In the genomic region with DNA sequence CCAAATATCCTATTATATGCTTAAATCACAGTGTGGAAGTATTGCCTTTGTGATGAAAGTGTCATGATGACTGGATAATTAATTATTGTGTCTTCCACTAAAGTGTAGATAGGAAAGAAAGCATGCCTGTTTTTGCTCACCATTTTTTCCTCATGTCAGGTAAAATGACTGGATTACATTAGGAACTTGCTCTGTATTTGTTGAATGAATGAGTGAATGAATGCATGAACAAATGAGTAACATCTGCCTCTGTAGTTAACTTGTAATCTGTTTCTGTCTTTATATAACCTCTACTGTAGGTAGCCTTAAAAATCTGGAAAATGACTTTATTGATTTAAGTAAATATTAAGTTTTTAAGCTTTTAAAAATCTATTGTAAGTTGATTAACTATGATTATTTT, we compare ENCODE assay signal across 24 cellular contexts. TPM values are rescaled to one million over a fixed set of nuclear protein-coding genes. Genes with fewer than 3 reads are reported as not detected.
DNase-seq lines count a peak whose midpoint lies in the region; ATAC-seq and TF ChIP-seq lines count a peak whose summit lies in the region.
"Had no signal": no experiment of that assay in that cellular context is flagged by ENCODE, and none has a peak within 500 bp of the region (broad histone marks: within the 10 kb centered on the region; RNA-seq: fewer than 3 reads in every experiment).

No MANE protein-coding gene starts in this region.

- no peaks in the 10 kb centered on the region for H3K9me2 ChIP-seq in Loucy (replicated peaks; ENCODE audit: low read depth, low read length)

- H3K9me3 Mint-ChIP-seq in activated T-cell treated with anti-CD3 and anti-CD28 coated beads, Interleukin-2, amount 50 U/mL, for 24 hours, result peaks cover 7% of the 10 kb centered on the region
- H3K9me3 Mint-ChIP-seq in activated naive CD4-positive, alpha-beta T cell treated with anti-CD3 and anti-CD28 coated beads, Interleukin-2, amount 50 U/mL, for 72 hours, result peaks cover 15 to 23% of the 10 kb centered on the region in 2 donors

- no peaks in the 10 kb centered on the region for H4K20me1 ChIP-seq in Loucy (ENCODE audit: insufficient read depth, low read length, poor library complexity, severe bottlenecking)

- ATAC-seq in activated naive CD4-positive, alpha-beta T cell treated with anti-CD3 and anti-CD28 coated beads, Interleukin-2, amount 50 U/mL, for 72 hours, result no peak
- ATAC-seq in HG02852 (IDR thresholded peaks at IDR 0.05; ENCODE audit: unreplicated experiment), result no peak
- ATAC-seq: Panc1 had no signal

- H3K27ac ChIP-seq in spleen (peak overlapping the region in 7 of 8 donors; percentile 10 to 95 (median 90)), esophagus muscularis mucosa (replicated peaks in 1 of 4) (no peak overlapping the region)
- H3K27ac ChIP-seq: ascending aorta, SK-N-MC, testis had no signal

- peaks cover 68% of the 10 kb centered on the region for H3K4me1 Mint-ChIP-seq in activated T-cell treated with anti-CD3 and anti-CD28 coated beads, Interleukin-2, amount 50 U/mL, for 24 hours (ENCODE audit: low read depth)
- H3K4me1 Mint-ChIP-seq: mesothelial cell of epicardium had no signal

- TF ChIP-seq CTCF in Loucy (conservative IDR thresholded peaks at IDR 0.05; ENCODE audit: low read length) (no peak), spleen (IDR thresholded peaks at IDR 0.05 in 8 of 11, conservative IDR thresholded peaks at IDR 0.05 in 3 of 11) (no peak), esophagus muscularis mucosa (IDR thresholded peaks at IDR 0.05) (no peak)

- peaks cover 89% of the 10 kb centered on the region for H3K79me2 ChIP-seq in Loucy (ENCODE audit: insufficient read depth, low read length)

- H3K4me3 Mint-ChIP-seq in activated T-cell treated with anti-CD3 and anti-CD28 coated beads, Interleukin-2, amount 50 U/mL, for 24 hours, result no peak overlapping the region
- H3K4me3 Mint-ChIP-seq: mesothelial cell of epicardium had no signal

- peak overlapping the region; percentile 96 for H3K27ac Mint-ChIP-seq in activated T-cell treated with anti-CD3 and anti-CD28 coated beads, Interleukin-2, amount 50 U/mL, for 24 hours
- H3K27ac Mint-ChIP-seq in activated naive CD4-positive, alpha-beta T cell treated with anti-CD3 and anti-CD28 coated beads, Interleukin-2, amount 50 U/mL, for 72 hours, result peak overlapping the region; percentile 94 to 100
- H3K27ac Mint-ChIP-seq: mesothelial cell of epicardium had no signal

- peaks cover 30% of the 10 kb centered on the region for H3K36me3 Mint-ChIP-seq in activated T-cell treated with anti-CD3 and anti-CD28 coated beads, Interleukin-2, amount 50 U/mL, for 24 hours (ENCODE audit: low read depth)
- peaks cover 26 to 37% of the 10 kb centered on the region in 2 donors for H3K36me3 Mint-ChIP-seq in activated naive CD4-positive, alpha-beta T cell treated with anti-CD3 and anti-CD28 coated beads, Interleukin-2, amount 50 U/mL, for 72 hours
- H3K36me3 Mint-ChIP-seq: mesothelial cell of epicardium had no signal

- H3K36me3 ChIP-seq in Loucy (ENCODE audit: insufficient read depth, low read length), result peaks cover 2% of the 10 kb centered on the region; the same call in 1 of the 2 replicates
- no peaks in the 10 kb centered on the region for H3K36me3 ChIP-seq in spleen
- no peaks in the 10 kb centered on the region for H3K36me3 ChIP-seq in esophagus muscularis mucosa
- H3K36me3 ChIP-seq: ascending aorta had no signal

- peaks cover 13% of the 10 kb centered on the region; the same call in 1 of the 2 replicates for H3F3A ChIP-seq in Loucy (ENCODE audit: low read depth)

- no peak for TF ChIP-seq POLR2A in spleen (IDR thresholded peaks at IDR 0.05)
- TF ChIP-seq POLR2A in esophagus muscularis mucosa (IDR thresholded peaks at IDR 0.05; ENCODE audit: low read depth), result no peak

- intact Hi-C loops in spleen (cut with DNase I; ENCODE audit: low total_unique reads) (no loop called here), esophagus muscularis mucosa (cut with DNase I) (no loop called here)

- no peaks in the 10 kb centered on the region for H3K9me3 ChIP-seq in Loucy (ENCODE audit: insufficient read depth, low read depth, low read length)
- H3K9me3 ChIP-seq in spleen, result no peaks in the 10 kb centered on the region
- no peaks in the 10 kb centered on the region for H3K9me3 ChIP-seq in esophagus muscularis mucosa
- H3K9me3 ChIP-seq: ascending aorta, testis had no signal

- TF ChIP-seq EP300 in esophagus muscularis mucosa (IDR thresholded peaks at IDR 0.05), result no peak

- peak overlapping the region; percentile 95 for H3K4me2 ChIP-seq in Loucy (ENCODE audit: low read depth, low read length, poor library complexity, severe bottlenecking)
- H3K4me2 ChIP-seq: smooth muscle cell had no signal

- H3K27me3 Mint-ChIP-seq in activated T-cell treated with anti-CD3 and anti-CD28 coated beads, Interleukin-2, amount 50 U/mL, for 24 hours, result no peaks in the 10 kb centered on the region

- DNase-seq in activated T-cell treated with anti-CD3 and anti-CD28 coated beads, Interleukin-2, amount 50 U/mL, for 24 hours, result no peak
- no peak for DNase-seq in activated T-cell treated with anti-CD3 and anti-CD28 coated beads, Interleukin-2, amount 50 U/mL, for 48 hours
- DNase-seq in activated naive CD4-positive, alpha-beta T cell treated with anti-CD3 and anti-CD28 coated beads, Interleukin-2, amount 50 U/mL, for 72 hours (ENCODE audit: low spot score in 2 of 2), result no peak
- DNase-seq in spleen (no peak), esophagus muscularis mucosa (ENCODE audit: extremely low spot score) (no peak), SHP77 (lab: John Stamatoyannopoulos, UW) (no peak)
- DNase-seq: activated CD4-positive, alpha-beta T cell treated with anti-CD3 and anti-CD28 coated beads, Interleukin-2, amount 50 U/mL, for 1 hour; C1 segment of cervical spinal cord; cerebellar nuclear complex; effector memory CD4-positive, alpha-beta T cell; MV-4-11; NCI-H187 treated with DMSO at 0.1 percent for 48 hours; NCI-H226; stimulated activated CD4-positive, alpha-beta T cell treated with anti-CD3 and anti-CD28 coated beads, Interleukin-4, amount 100 ng/mL, for 4 hours; testis had no signal

- peak overlapping the region; percentile 10 for H3K4me3 ChIP-seq in Loucy (ENCODE audit: low read length, poor library complexity, severe bottlenecking)
- H3K4me3 ChIP-seq in spleen, result no peak overlapping the region
- H3K4me3 ChIP-seq in esophagus muscularis mucosa, result no peak overlapping the region
- H3K4me3 ChIP-seq: ascending aorta, SK-N-MC, smooth muscle cell, testis had no signal

- peaks cover 4% of the 10 kb centered on the region for H3K27me3 ChIP-seq in Loucy (ENCODE audit: insufficient read depth, low read length, poor library complexity, severe bottlenecking)
- H3K27me3 ChIP-seq in spleen (replicated peaks in 1 of 7), result no peaks in the 10 kb centered on the region
- no peaks in the 10 kb centered on the region for H3K27me3 ChIP-seq in esophagus muscularis mucosa
- H3K27me3 ChIP-seq: ascending aorta, testis had no signal

- H3K4me1 ChIP-seq in Loucy (ENCODE audit: insufficient read depth, low read length, poor library complexity, severe bottlenecking) (peaks cover 75% of the 10 kb centered on the region), spleen (peaks cover 3 to 78% (median 53%) of the 10 kb centered on the region in 6 donors), esophagus muscularis mucosa (no peaks in the 10 kb centered on the region)
- H3K4me1 ChIP-seq: ascending aorta had no signal

- peak overlapping the region; percentile 47; the same call in 1 of the 2 replicates for H2AFZ ChIP-seq in Loucy (ENCODE audit: low read length)

- H3K9ac ChIP-seq in Loucy (ENCODE audit: low read depth, low read length, poor library complexity, severe bottlenecking), result peak overlapping the region; percentile 97

RNA-seq across cellular contexts. Expression of a gene that starts 2.9 kb away (rescaled TPM):
- 100 to 1,000 TPM; 433 to 644 TPM for total RNA-seq in activated naive CD4-positive, alpha-beta T cell treated with anti-CD3 and anti-CD28 coated beads, Interleukin-2, amount 50 U/mL, for 72 hours
- total RNA-seq in spleen (100 to 1,000 TPM; 439 to 716 (median 526) TPM), esophagus muscularis mucosa (10 to 100 TPM in 2 of 4 donors, 1 to 10 TPM in 2; 7.0 to 40.3 (median 10.0) TPM)
- 10 to 100 TPM; 79.2 to 99.3 (median 92.4) TPM for polyA plus RNA-seq in spleen
- total RNA-seq: glomerular endothelial cell, mesothelial cell of epicardium, pulmonary artery endothelial cell had no signal
- polyA plus RNA-seq: smooth muscle cell had no signal

Comparison
In these comparisons a context has a peak if more than half of its experiments do, and no peak if none do; other contexts are left out.
1. H3K27ac ChIP-seq: peak in spleen (7 of 8); none in esophagus muscularis mucosa (0 of 4).
2. RNA of a gene that starts 2.9 kb away (total RNA-seq): 433 to 644 TPM in activated naive CD4-positive, alpha-beta T cell treated with anti-CD3 and anti-CD28 coated beads, Interleukin-2, amount 50 U/mL, for 72 hours and 439 to 716 TPM in spleen; 7.0 to 40.3 TPM in esophagus muscularis mucosa; every median in the first group is over 10 times any median in the second.